22 cellular contexts compared by ENCODE assay signal in genomic region chr3:173988912-173989311, GRCh38.
"Had no signal": no experiment of that assay in that cellular context is flagged by ENCODE, and none has a peak within 500 bp of the region (broad histone marks: within the 10 kb centered on the region; RNA-seq: fewer than 3 reads in every experiment).

No MANE protein-coding gene starts in this region.

- FAIRE-seq: endothelial cell of umbilical vein had no signal

- H3K27ac ChIP-seq: neutrophil, sigmoid colon, skin epidermis, testis, tibial nerve, upper lobe of right lung, vagina had no signal

- H3K9me3 ChIP-seq: neutrophil, sigmoid colon, testis, tibial nerve, upper lobe of right lung, vagina had no signal

- ATAC-seq: left colon; left ventricle myocardium superior; naive thymus-derived CD4-positive, alpha-beta T cell; stimulated activated naive B cell treated with anti-CD40 and anti-IgM and Interleukin-4, amounts not matched to agents 10 μg/mL and 1 μg/mL and 100 μg/mL, for 72 hours; stimulated activated naive CD8-positive, alpha-beta T cell treated with anti-CD3 and anti-CD28 coated beads, Interleukin-15, amount 100 ng/mL, for 72 hours; upper lobe of right lung had no signal

- DNase-seq: dermis blood vessel endothelial cell; erythroblast; foreskin melanocyte; head of caudate nucleus; hippocampal formation; left colon; left ventricle myocardium superior; naive thymus-derived CD4-positive, alpha-beta T cell; nephron progenitor cell; posterior cingulate gyrus; sigmoid colon; stimulated activated CD4-positive, alpha-beta T cell treated with anti-CD3 and anti-CD28 coated beads, Interleukin-2, amount 100 ng/mL, for 24 hours; stimulated activated CD4-positive, alpha-beta T cell treated with anti-CD3 and anti-CD28 coated beads, Interleukin-4, amount 100 ng/mL, for 4 hours; stimulated activated naive B cell treated with anti-CD40 and anti-IgM and Interleukin-4, amounts not matched to agents 10 μg/mL and 1 μg/mL and 100 μg/mL, for 72 hours; stimulated activated naive CD8-positive, alpha-beta T cell treated with anti-CD3 and anti-CD28 coated beads, Interleukin-15, amount 100 ng/mL, for 72 hours; testis; upper lobe of right lung had no signal

- H3K36me3 ChIP-seq: neutrophil, sigmoid colon, tibial nerve, upper lobe of right lung, vagina had no signal

- H3K27me3 ChIP-seq: neutrophil, sigmoid colon, testis, tibial nerve, upper lobe of right lung, vagina had no signal

- H3K4me1 ChIP-seq: sigmoid colon, upper lobe of right lung had no signal

- H3K4me3 ChIP-seq: sigmoid colon, skin epidermis, testis, tibial nerve, upper lobe of right lung, vagina had no signal
